Comparison of ENCODE assay signal across 18 cellular contexts in genomic region chr9:136845465-136846261, GRCh38. TPM values are rescaled to one million over a fixed set of nuclear protein-coding genes. Genes with fewer than 3 reads are reported as not detected.
DNase-seq lines count a peak whose midpoint lies in the region; ATAC-seq and TF ChIP-seq lines count a peak whose summit lies in the region.
"Had no signal": no experiment of that assay in that cellular context is flagged by ENCODE, and none has a peak within 500 bp of the region (broad histone marks: within the 10 kb centered on the region; RNA-seq: fewer than 3 reads in every experiment).

No MANE protein-coding gene starts in this region.

- no peak for TF ChIP-seq CTCF in endodermal cell (conservative IDR thresholded peaks at IDR 0.05)

- no peaks in the 10 kb centered on the region for H3K9me3 Mint-ChIP-seq in activated naive CD4-positive, alpha-beta T cell treated with anti-CD3 and anti-CD28 coated beads, Interleukin-2, amount 10 ng/mL, durations not matched to agents 7 days and 5 days
- H3K9me3 Mint-ChIP-seq in IgD-negative memory B cell (peaks cover 0 to 2% (median 0%) of the 10 kb centered on the region in 3 donors), endodermal cell (peaks cover 12% of the 10 kb centered on the region)
- H3K9me3 Mint-ChIP-seq in stimulated activated effector memory CD8-positive, alpha-beta T cell treated with anti-CD3 and anti-CD28 coated beads, Interleukin-12 subunit alpha, Interleukin-12 subunit beta, amount 100 ng/mL, for 72 hours = no peaks in the 10 kb centered on the region
- H3K9me3 Mint-ChIP-seq: activated naive CD8-positive, alpha-beta T cell treated with anti-CD3 and anti-CD28 coated beads, Interleukin-2, amount 50 U/mL, for 24 hours; activated T-cell treated with anti-CD3 and anti-CD28 coated beads, Interleukin-2, amount 50 U/mL, for 4 hours had no signal

- 97 to 98% methylated on average over 66 to 102 of the region's 102 CpGs for WGBS in endodermal cell (ENCODE audit: insufficient coverage in 1 of 2, insufficient read length in 1 of 2), 2 experiments
- 43 to 46% methylated on average over 87 to 102 of the region's 102 CpGs for WGBS in aorta, 2 donors

- H3K27me3 Mint-ChIP-seq in activated naive CD4-positive, alpha-beta T cell treated with anti-CD3 and anti-CD28 coated beads, Interleukin-2, amount 10 ng/mL, durations not matched to agents 7 days and 5 days = peaks cover 63% of the 10 kb centered on the region
- H3K27me3 Mint-ChIP-seq in IgD-negative memory B cell (peaks cover 12% of the 10 kb centered on the region), endodermal cell (ENCODE audit: insufficient read depth) (peaks cover 33% of the 10 kb centered on the region)

- DNase-seq in activated naive CD4-positive, alpha-beta T cell treated with anti-CD3 and anti-CD28 coated beads, Interleukin-2, amount 10 ng/mL, durations not matched to agents 7 days and 5 days = no peak
- no peak for DNase-seq in activated naive CD4-positive, alpha-beta T cell treated with Interleukin-2 at 50 U/mL for 16 hours
- DNase-seq in endodermal cell = no peak
- DNase-seq in stimulated activated effector memory CD8-positive, alpha-beta T cell treated with anti-CD3 and anti-CD28 coated beads, Interleukin-12 subunit alpha, Interleukin-12 subunit beta, amount 100 ng/mL, for 72 hours (ENCODE audit: low spot score in 2 of 2) = peak in 1 of 2 donors; percentile 51
- DNase-seq in aorta = no peak
- DNase-seq: activated naive CD8-positive, alpha-beta T cell treated with anti-CD3 and anti-CD28 coated beads, Interleukin-2, amount 50 U/mL, for 24 hours; Calu3; Kasumi-1; left ventricle myocardium inferior; NCI-H1048; NCI-H2029; nucleus accumbens had no signal

- peaks cover under 1% of the 10 kb centered on the region for H3K36me3 ChIP-seq in endodermal cell (ENCODE audit: control insufficient read depth, insufficient read depth, low read length)
- H3K36me3 ChIP-seq in aorta (ENCODE audit: control insufficient read depth in 1 of 2, insufficient read depth in 2 of 2, low read length in 1 of 2) = no peaks in the 10 kb centered on the region
- H3K36me3 ChIP-seq: breast epithelium, suprapubic skin had no signal

- no peaks in the 10 kb centered on the region for H3K27me3 ChIP-seq in endodermal cell (ENCODE audit: control insufficient read depth, insufficient read depth, low read length, poor library complexity, severe bottlenecking)
- H3K27me3 ChIP-seq in aorta (ENCODE audit: control insufficient read depth in 1 of 2, insufficient read depth in 2 of 2, low read length in 1 of 2) = no peaks in the 10 kb centered on the region

- no peak overlapping the region for H3K4me3 ChIP-seq in endodermal cell (ENCODE audit: low read length)
- H3K4me3 ChIP-seq in aorta (ENCODE audit: low read length in 2 of 2) = no peak overlapping the region

- peaks cover 13% of the 10 kb centered on the region for H3K4me1 ChIP-seq in endodermal cell (ENCODE audit: control insufficient read depth, insufficient read depth, low read length)
- H3K4me1 ChIP-seq in aorta (ENCODE audit: control insufficient read depth in 1 of 2, insufficient read depth in 2 of 2, low read length in 2 of 2) = no peaks in the 10 kb centered on the region

- peak overlapping the region; percentile 55 for H3K27ac Mint-ChIP-seq in activated naive CD4-positive, alpha-beta T cell treated with anti-CD3 and anti-CD28 coated beads, Interleukin-2, amount 10 ng/mL, durations not matched to agents 7 days and 5 days
- H3K27ac Mint-ChIP-seq in IgD-negative memory B cell = peak overlapping the region in 1 of 3 donors; percentile 92
- H3K27ac Mint-ChIP-seq in endodermal cell = no peak overlapping the region
- H3K27ac Mint-ChIP-seq in stimulated activated effector memory CD8-positive, alpha-beta T cell treated with anti-CD3 and anti-CD28 coated beads, Interleukin-12 subunit alpha, Interleukin-12 subunit beta, amount 100 ng/mL, for 72 hours = no peak overlapping the region
- H3K27ac Mint-ChIP-seq: activated CD4-positive, alpha-beta T cell treated with anti-CD3 and anti-CD28 coated beads for 36 hours; activated naive CD8-positive, alpha-beta T cell treated with anti-CD3 and anti-CD28 coated beads, Interleukin-2, amount 50 U/mL, for 24 hours had no signal

- no peak for ATAC-seq in stimulated activated effector memory CD8-positive, alpha-beta T cell treated with anti-CD3 and anti-CD28 coated beads, Interleukin-12 subunit alpha, Interleukin-12 subunit beta, amount 100 ng/mL, for 72 hours
- no peak for ATAC-seq in aorta (ENCODE audit: low FRiP score)
- no peak for ATAC-seq in activated CD4-positive, CD25-positive, alpha-beta regulatory T cell treated with anti-CD3 and anti-CD28 coated beads, Interleukin-2, amount 50 U/mL, for 24 hours
- ATAC-seq: activated CD4-positive, alpha-beta T cell treated with anti-CD3 and anti-CD28 coated beads for 36 hours; activated naive CD8-positive, alpha-beta T cell treated with anti-CD3 and anti-CD28 coated beads, Interleukin-2, amount 50 U/mL, for 24 hours; activated T-cell treated with anti-CD3 and anti-CD28 coated beads, Interleukin-2, amount 50 U/mL, for 4 hours had no signal

- intact Hi-C loops in aorta (cut with DNase I) = loop anchor here in 1 of 2 donors (5.0 to 10.0 kb wide), 2 partner anchors 42 to 149 kb away; partner anchors contain the start of genes CLIC3, PAXX and TRAF2

- H3K36me3 Mint-ChIP-seq in activated naive CD4-positive, alpha-beta T cell treated with anti-CD3 and anti-CD28 coated beads, Interleukin-2, amount 10 ng/mL, durations not matched to agents 7 days and 5 days = peaks cover 8% of the 10 kb centered on the region
- H3K36me3 Mint-ChIP-seq in IgD-negative memory B cell = no peaks in the 10 kb centered on the region
- no peaks in the 10 kb centered on the region for H3K36me3 Mint-ChIP-seq in endodermal cell (ENCODE audit: low read depth)
- peaks cover 46% of the 10 kb centered on the region for H3K36me3 Mint-ChIP-seq in stimulated activated effector memory CD8-positive, alpha-beta T cell treated with anti-CD3 and anti-CD28 coated beads, Interleukin-12 subunit alpha, Interleukin-12 subunit beta, amount 100 ng/mL, for 72 hours

- no peaks in the 10 kb centered on the region for H3K9me3 ChIP-seq in endodermal cell (ENCODE audit: control insufficient read depth, low read length)
- H3K9me3 ChIP-seq in aorta (ENCODE audit: control insufficient read depth, low read length) = no peaks in the 10 kb centered on the region
- H3K9me3 ChIP-seq: breast epithelium, left ventricle myocardium inferior, suprapubic skin had no signal

- CTCF ChIA-PET in activated naive CD4-positive, alpha-beta T cell treated with anti-CD3 and anti-CD28 coated beads, Interleukin-2, amount 10 ng/mL, durations not matched to agents 7 days and 5 days (lab: Charles Lee) = no interaction called here

- no peak overlapping the region for H3K9ac ChIP-seq in endodermal cell (ENCODE audit: extremely low read depth, low read length, poor library complexity, severe bottlenecking)

- H3K27ac ChIP-seq in endodermal cell (ENCODE audit: low read depth, low read length) = no peak overlapping the region
- no peak overlapping the region for H3K27ac ChIP-seq in aorta (ENCODE audit: low read depth in 1 of 2, low read length in 2 of 2)
- H3K27ac ChIP-seq: breast epithelium, suprapubic skin had no signal

- H3K4me1 Mint-ChIP-seq in activated naive CD4-positive, alpha-beta T cell treated with anti-CD3 and anti-CD28 coated beads, Interleukin-2, amount 10 ng/mL, durations not matched to agents 7 days and 5 days = peaks cover 34% of the 10 kb centered on the region
- H3K4me1 Mint-ChIP-seq in IgD-negative memory B cell (peaks cover 8 to 10% (median 9%) of the 10 kb centered on the region in 3 donors), endodermal cell (peaks cover 9% of the 10 kb centered on the region)
- H3K4me1 Mint-ChIP-seq in stimulated activated effector memory CD8-positive, alpha-beta T cell treated with anti-CD3 and anti-CD28 coated beads, Interleukin-12 subunit alpha, Interleukin-12 subunit beta, amount 100 ng/mL, for 72 hours = peaks cover 29% of the 10 kb centered on the region

- H3K4me3 Mint-ChIP-seq in activated naive CD4-positive, alpha-beta T cell treated with anti-CD3 and anti-CD28 coated beads, Interleukin-2, amount 10 ng/mL, durations not matched to agents 7 days and 5 days = no peak overlapping the region
- H3K4me3 Mint-ChIP-seq in IgD-negative memory B cell (peak overlapping the region in 3 of 4 donors; percentile 30 to 81 (median 60)), endodermal cell (peak overlapping the region; percentile 78)
- H3K4me3 Mint-ChIP-seq in stimulated activated effector memory CD8-positive, alpha-beta T cell treated with anti-CD3 and anti-CD28 coated beads, Interleukin-12 subunit alpha, Interleukin-12 subunit beta, amount 100 ng/mL, for 72 hours = peak overlapping the region; percentile 94
- H3K4me3 Mint-ChIP-seq: activated CD4-positive, alpha-beta T cell treated with anti-CD3 and anti-CD28 coated beads for 36 hours; activated naive CD8-positive, alpha-beta T cell treated with anti-CD3 and anti-CD28 coated beads, Interleukin-2, amount 50 U/mL, for 24 hours had no signal

RNA-seq across cellular contexts. Expression of gene AJM1, which starts 3.4 kb away (rescaled TPM):
- polyA plus RNA-seq in IgD-negative memory B cell (0.10 TPM), aorta (10 to 100 TPM in 1 of 2 donors, under 1 TPM in 1; 0.63 to 26.9 TPM)
- total RNA-seq in endodermal cell (1 to 10 TPM; 1.4 to 3.5 TPM), aorta (1 to 10 TPM; 6.1 to 6.2 TPM)
- 1.9 TPM for polyA plus RNA-seq in endodermal cell (2013, experiment 1 of 2)
- polyA plus RNA-seq in endodermal cell (2013, experiment 2 of 2) = 1.7 TPM

RNA-seq across cellular contexts. Expression of gene PHPT1, which starts 3.5 kb away (rescaled TPM):
- 91.6 TPM for polyA plus RNA-seq in IgD-negative memory B cell
- 100 to 1,000 TPM; 107 to 122 TPM for total RNA-seq in endodermal cell
- polyA plus RNA-seq in endodermal cell (2013, experiment 1 of 2) = 171 TPM
- polyA plus RNA-seq in endodermal cell (2013, experiment 2 of 2) = 174 TPM
- total RNA-seq in aorta = 10 to 100 TPM; 65.6 to 84.1 TPM
- polyA plus RNA-seq in aorta = 100 to 1,000 TPM; 129 to 165 TPM

RNA-seq across cellular contexts. Expression of gene MAMDC4, which starts 6.5 kb away (rescaled TPM):
- polyA plus RNA-seq in IgD-negative memory B cell (0.11 TPM), aorta (10 to 100 TPM in 1 of 2 donors, 1 to 10 TPM in 1; 2.6 to 19.0 TPM)
- total RNA-seq in endodermal cell (10 to 100 TPM in 1 of 2 donors, 1 to 10 TPM in 1; 6.8 to 15.4 TPM), aorta (1 to 10 TPM; 2.4 to 5.0 TPM)
- polyA plus RNA-seq in endodermal cell (2013, experiment 1 of 2) = 11.5 TPM
- 9.9 TPM for polyA plus RNA-seq in endodermal cell (2013, experiment 2 of 2)

RNA-seq across cellular contexts. Expression of gene EDF1, which starts 20.4 kb away (rescaled TPM):
- polyA plus RNA-seq in IgD-negative memory B cell = 378 TPM
- total RNA-seq in endodermal cell = 100 to 1,000 TPM; 326 to 339 TPM
- 226 TPM for polyA plus RNA-seq in endodermal cell (2013, experiment 1 of 2)
- 225 TPM for polyA plus RNA-seq in endodermal cell (2013, experiment 2 of 2)
- total RNA-seq in aorta = 100 to 1,000 TPM; 193 to 223 TPM
- polyA plus RNA-seq in aorta = 100 to 1,000 TPM; 421 to 505 TPM

RNA-seq across cellular contexts. Expression of gene RABL6, which starts 37.9 kb away (rescaled TPM):
- polyA plus RNA-seq in IgD-negative memory B cell = 19.7 TPM
- total RNA-seq in endodermal cell = 100 to 1,000 TPM; 159 to 206 TPM
- 128 TPM for polyA plus RNA-seq in endodermal cell (2013, experiment 1 of 2)
- polyA plus RNA-seq in endodermal cell (2013, experiment 2 of 2) = 116 TPM
- total RNA-seq in aorta = 10 to 100 TPM; 47.2 to 52.0 TPM
- polyA plus RNA-seq in aorta = 10 to 100 TPM; 31.3 to 76.1 TPM
